In the genomic region with DNA sequence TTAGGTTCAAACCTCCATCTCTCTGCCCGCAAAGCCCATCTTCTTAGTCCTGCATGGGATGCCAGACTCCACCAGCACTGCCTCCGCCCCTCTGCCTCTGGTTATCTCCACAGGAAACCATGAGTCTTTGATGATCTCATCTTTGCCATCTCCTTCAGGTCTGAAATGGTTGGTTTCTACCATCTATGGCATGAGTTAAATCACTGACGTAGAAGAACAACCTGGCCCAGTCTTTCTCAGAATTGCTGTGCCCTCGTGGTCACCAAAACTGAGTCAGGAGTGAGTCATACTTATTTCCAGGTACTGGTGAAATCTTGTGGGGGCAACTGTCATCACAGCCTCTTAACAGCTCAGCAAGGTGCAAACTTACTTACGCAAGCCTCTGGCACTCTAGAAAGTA, we compare ENCODE assay signal across 10 cellular contexts.
DNase-seq lines count a peak whose midpoint lies in the region; ATAC-seq, FAIRE-seq and TF ChIP-seq lines count a peak whose summit lies in the region.
"Had no signal": no experiment of that assay in that cellular context is flagged by ENCODE, and none has a peak within 500 bp of the region (broad histone marks: within the 10 kb centered on the region; RNA-seq: fewer than 3 reads in every experiment).

No MANE protein-coding gene starts in this region.

- H3K27ac ChIP-seq in upper lobe of right lung (no peak overlapping the region), kidney (ENCODE audit: low read depth in 2 of 2, low read length in 2 of 2) (no peak overlapping the region), SJCRH30 (no peak overlapping the region)
- H3K27ac ChIP-seq: colonic mucosa had no signal

- peaks cover 7% of the 10 kb centered on the region for H3K36me3 Mint-ChIP-seq in T-helper 2 cell treated with Interferon-gamma antibody and Interleukin-4, amounts not matched to agents 5 μg/mL and 100 μg/mL, for 36 hours (ENCODE audit: low read depth)
- H3K36me3 Mint-ChIP-seq in activated T-helper 1 cell treated with anti-CD3 and anti-CD28 coated beads, Interleukin-12 subunit alpha, Interleukin-12 subunit beta, Interleukin-2, Interleukin-4 antibody, amounts not matched to agents 30 ng/mL and 10 ng/mL and 1 ng/mL, durations not matched to agents 14 hours and 24 hours and 36 hours (ENCODE audit: low read depth) = peaks cover 23% of the 10 kb centered on the region

- H3K4me3 Mint-ChIP-seq in T-helper 2 cell treated with Interferon-gamma antibody and Interleukin-4, amounts not matched to agents 5 μg/mL and 100 μg/mL, for 36 hours = peak overlapping the region; percentile 65
- H3K4me3 Mint-ChIP-seq in activated T-helper 1 cell treated with anti-CD3 and anti-CD28 coated beads, Interleukin-12 subunit alpha, Interleukin-12 subunit beta, Interleukin-2, Interleukin-4 antibody, amounts not matched to agents 30 ng/mL and 10 ng/mL and 1 ng/mL, durations not matched to agents 14 hours and 24 hours and 36 hours = peak overlapping the region; percentile 48

- no peak for FAIRE-seq in kidney (lab: Jason Lieb, UNC)

- H3K36me3 ChIP-seq in upper lobe of right lung (no peaks in the 10 kb centered on the region), kidney (ENCODE audit: control insufficient read depth in 1 of 2, insufficient read depth in 2 of 2, low read length in 2 of 2) (no peaks in the 10 kb centered on the region), SJCRH30 (no peaks in the 10 kb centered on the region)
- H3K36me3 ChIP-seq: colonic mucosa had no signal

- H3K27me3 ChIP-seq in upper lobe of right lung (no peaks in the 10 kb centered on the region), SJCRH30 (no peaks in the 10 kb centered on the region)
- H3K27me3 ChIP-seq: colonic mucosa had no signal

- TF ChIP-seq CTCF in upper lobe of right lung (IDR thresholded peaks at IDR 0.05) = no peak
- no peak for TF ChIP-seq CTCF in kidney (IDR thresholded peaks at IDR 0.05; ENCODE audit: borderline replicate concordance, extremely low read depth, insufficient read depth)

- no peak overlapping the region for H3K4me3 ChIP-seq in upper lobe of right lung
- H3K4me3 ChIP-seq in kidney (ENCODE audit: low read length in 2 of 2) = no peak overlapping the region
- H3K4me3 ChIP-seq in SJCRH30 = no peak overlapping the region
- H3K4me3 ChIP-seq: colonic mucosa had no signal

- no peak overlapping the region for H3K9ac ChIP-seq in kidney (ENCODE audit: low read length in 2 of 2)

- ATAC-seq in upper lobe of right lung (peak; percentile 20), GM18858 (IDR thresholded peaks at IDR 0.05; ENCODE audit: unreplicated experiment) (no peak)
- ATAC-seq: Right ventricle myocardium inferior had no signal

- H3K27me3 Mint-ChIP-seq in T-helper 2 cell treated with Interferon-gamma antibody and Interleukin-4, amounts not matched to agents 5 μg/mL and 100 μg/mL, for 36 hours (ENCODE audit: low read depth) = no peaks in the 10 kb centered on the region
- H3K27me3 Mint-ChIP-seq in activated T-helper 1 cell treated with anti-CD3 and anti-CD28 coated beads, Interleukin-12 subunit alpha, Interleukin-12 subunit beta, Interleukin-2, Interleukin-4 antibody, amounts not matched to agents 30 ng/mL and 10 ng/mL and 1 ng/mL, durations not matched to agents 14 hours and 24 hours and 36 hours (ENCODE audit: insufficient read depth) = no peaks in the 10 kb centered on the region

- peak; percentile 89 for DNase-seq in T-helper 2 cell treated with Interferon-gamma antibody and Interleukin-4, amounts not matched to agents 5 μg/mL and 100 μg/mL, for 36 hours (ENCODE audit: low spot score)
- peak; percentile 84 for DNase-seq in activated T-helper 1 cell treated with anti-CD3 and anti-CD28 coated beads, Interleukin-12 subunit alpha, Interleukin-12 subunit beta, Interleukin-2, Interleukin-4 antibody, amounts not matched to agents 30 ng/mL and 10 ng/mL and 1 ng/mL, durations not matched to agents 14 hours and 24 hours and 36 hours (ENCODE audit: low spot score)
- DNase-seq in putamen (ENCODE audit: low spot score) (peak; percentile 32), upper lobe of right lung (no peak), kidney (no peak), SJCRH30 (no peak)
- DNase-seq: colonic mucosa, occipital lobe had no signal

- H3K27ac Mint-ChIP-seq in T-helper 2 cell treated with Interferon-gamma antibody and Interleukin-4, amounts not matched to agents 5 μg/mL and 100 μg/mL, for 36 hours = peak overlapping the region; percentile 97
- peak overlapping the region; percentile 97 for H3K27ac Mint-ChIP-seq in activated T-helper 1 cell treated with anti-CD3 and anti-CD28 coated beads, Interleukin-12 subunit alpha, Interleukin-12 subunit beta, Interleukin-2, Interleukin-4 antibody, amounts not matched to agents 30 ng/mL and 10 ng/mL and 1 ng/mL, durations not matched to agents 14 hours and 24 hours and 36 hours

- H3K9me3 ChIP-seq in upper lobe of right lung (no peaks in the 10 kb centered on the region), kidney (ENCODE audit: control insufficient read depth in 1 of 2, low read length in 2 of 2) (no peaks in the 10 kb centered on the region), SJCRH30 (replicated peaks) (no peaks in the 10 kb centered on the region)
- H3K9me3 ChIP-seq: colonic mucosa had no signal

- intact Hi-C loops in activated T-helper 1 cell treated with anti-CD3 and anti-CD28 coated beads, Interleukin-12 subunit alpha, Interleukin-12 subunit beta, Interleukin-2, Interleukin-4 antibody, amounts not matched to agents 30 ng/mL and 10 ng/mL and 1 ng/mL, durations not matched to agents 14 hours and 24 hours and 36 hours (cut with micrococcal nuclease) = loop anchor here (1.0 to 5.0 kb wide), 10 partner anchors 17 to 1486 kb away; partner anchors contain the start of gene LCMT1
- intact Hi-C loops in upper lobe of right lung (cut with DNase I) = no loop called here
- intact Hi-C loops in kidney (cut with DNase I) = no loop called here

- peaks cover 72% of the 10 kb centered on the region for H3K4me1 Mint-ChIP-seq in T-helper 2 cell treated with Interferon-gamma antibody and Interleukin-4, amounts not matched to agents 5 μg/mL and 100 μg/mL, for 36 hours (ENCODE audit: low read depth)
- peaks cover 85% of the 10 kb centered on the region for H3K4me1 Mint-ChIP-seq in activated T-helper 1 cell treated with anti-CD3 and anti-CD28 coated beads, Interleukin-12 subunit alpha, Interleukin-12 subunit beta, Interleukin-2, Interleukin-4 antibody, amounts not matched to agents 30 ng/mL and 10 ng/mL and 1 ng/mL, durations not matched to agents 14 hours and 24 hours and 36 hours (ENCODE audit: low read depth)

- H3K9me3 Mint-ChIP-seq in T-helper 2 cell treated with Interferon-gamma antibody and Interleukin-4, amounts not matched to agents 5 μg/mL and 100 μg/mL, for 36 hours = peaks cover 16% of the 10 kb centered on the region
- peaks cover 18% of the 10 kb centered on the region for H3K9me3 Mint-ChIP-seq in activated T-helper 1 cell treated with anti-CD3 and anti-CD28 coated beads, Interleukin-12 subunit alpha, Interleukin-12 subunit beta, Interleukin-2, Interleukin-4 antibody, amounts not matched to agents 30 ng/mL and 10 ng/mL and 1 ng/mL, durations not matched to agents 14 hours and 24 hours and 36 hours

- H3K4me1 ChIP-seq in upper lobe of right lung = no peaks in the 10 kb centered on the region
- no peaks in the 10 kb centered on the region for H3K4me1 ChIP-seq in kidney (ENCODE audit: control insufficient read depth in 1 of 2, insufficient read depth in 1 of 2, low read depth in 1 of 2, low read length in 2 of 2)
- H3K4me1 ChIP-seq in SJCRH30 = no peaks in the 10 kb centered on the region
- H3K4me1 ChIP-seq: colonic mucosa had no signal

Comparison
In these comparisons a context has a peak if more than half of its experiments do, and no peak if none do; other contexts are left out.
1. DNase-seq: peak in T-helper 2 cell treated with Interferon-gamma antibody and Interleukin-4, amounts not matched to agents 5 μg/mL and 100 μg/mL, for 36 hours (single experiment), activated T-helper 1 cell treated with anti-CD3 and anti-CD28 coated beads, Interleukin-12 subunit alpha, Interleukin-12 subunit beta, Interleukin-2, Interleukin-4 antibody, amounts not matched to agents 30 ng/mL and 10 ng/mL and 1 ng/mL, durations not matched to agents 14 hours and 24 hours and 36 hours (single experiment) and putamen (single experiment); none in upper lobe of right lung (single experiment), kidney (single experiment) and SJCRH30 (0 of 2).